Comparison of ENCODE assay signal across 26 cellular contexts in genomic region chrX:151714367-151714766, GRCh38. TPM values are rescaled to one million over a fixed set of nuclear protein-coding genes. Genes with fewer than 3 reads are reported as not detected.
"Had no signal": no experiment of that assay in that cellular context is flagged by ENCODE, and none has a peak within 500 bp of the region (broad histone marks: within the 10 kb centered on the region; RNA-seq: fewer than 3 reads in every experiment).

No MANE protein-coding gene starts in this region.

- H3K27me3 ChIP-seq: ascending aorta, cardiac muscle cell, MG63 had no signal

- H3K36me3 Mint-ChIP-seq: activated naive CD4-positive, alpha-beta T cell treated with anti-CD3 and anti-CD28 coated beads, Interleukin-2, amount 50 U/mL, for 24 hours; activated naive CD8-positive, alpha-beta T cell treated with anti-CD3 and anti-CD28 coated beads, Interleukin-2, amount 10 ng/mL, durations not matched to agents 7 days and 5 days had no signal

- ATAC-seq: activated CD4-positive, alpha-beta T cell treated with anti-CD3 and anti-CD28 coated beads for 36 hours; activated CD4-positive, CD25-positive, alpha-beta regulatory T cell treated with anti-CD3 and anti-CD28 coated beads, Interleukin-2, amount 50 U/mL, for 24 hours; activated CD8-positive, alpha-beta T cell treated with anti-CD3 and anti-CD28 coated beads, Interleukin-2, amount 10 ng/mL, durations not matched to agents 7 days and 5 days had no signal

- H3K36me3 ChIP-seq: ascending aorta, cardiac muscle cell, MG63 had no signal

- H3K27ac ChIP-seq: ascending aorta, cardiac muscle cell, SK-N-MC had no signal

- H3K9me3 ChIP-seq: ascending aorta, MG63 had no signal

- H3K4me3 ChIP-seq: ascending aorta, cardiac muscle cell, MG63, SK-N-MC had no signal

- H3K27me3 Mint-ChIP-seq: activated CD4-positive, alpha-beta T cell treated with anti-CD3 and anti-CD28 coated beads, Interleukin-2, amount 10 ng/mL, durations not matched to agents 7 days and 5 days; activated naive CD4-positive, alpha-beta T cell treated with anti-CD3 and anti-CD28 coated beads, Interleukin-2, amount 50 U/mL, for 24 hours; activated naive CD8-positive, alpha-beta T cell treated with anti-CD3 and anti-CD28 coated beads, Interleukin-2, amount 10 ng/mL, durations not matched to agents 7 days and 5 days had no signal

- DNase-seq: activated CD4-positive, alpha-beta T cell treated with anti-CD3 and anti-CD28 coated beads, Interleukin-2, amount 10 ng/mL, durations not matched to agents 7 days and 5 days; activated gamma-delta T cell; activated naive CD4-positive, alpha-beta T cell treated with Interleukin-2 at 50 U/mL for 16 hours; activated naive CD8-positive, alpha-beta T cell treated with anti-CD3 and anti-CD28 coated beads, Interleukin-2, amount 10 ng/mL, durations not matched to agents 7 days and 5 days; amygdala; NCI-H146; NCI-H187; NCI-H2029 treated with DMSO at 0.1 percent for 48 hours; NCI-H2107; NCI-H510A; NCI-H748 treated with DMSO at 0.1 percent for 48 hours; Right ventricle myocardium superior had no signal

- H3K4me1 Mint-ChIP-seq: activated CD4-positive, alpha-beta T cell treated with anti-CD3 and anti-CD28 coated beads for 36 hours; activated CD4-positive, alpha-beta T cell treated with anti-CD3 and anti-CD28 coated beads, Interleukin-2, amount 10 ng/mL, durations not matched to agents 7 days and 5 days; activated naive CD4-positive, alpha-beta T cell treated with anti-CD3 and anti-CD28 coated beads, Interleukin-2, amount 50 U/mL, for 24 hours had no signal

- H3K9me3 Mint-ChIP-seq: activated CD4-positive, alpha-beta T cell treated with anti-CD3 and anti-CD28 coated beads, Interleukin-2, amount 10 ng/mL, durations not matched to agents 7 days and 5 days; activated naive CD4-positive, alpha-beta T cell treated with anti-CD3 and anti-CD28 coated beads, Interleukin-2, amount 50 U/mL, for 24 hours; activated naive CD8-positive, alpha-beta T cell treated with anti-CD3 and anti-CD28 coated beads, Interleukin-2, amount 10 ng/mL, durations not matched to agents 7 days and 5 days; activated T-cell treated with anti-CD3 and anti-CD28 coated beads, Interleukin-2, amount 50 U/mL, for 24 hours; activated T-helper 2 cell treated with anti-CD3 and anti-CD28 coated beads, Interferon-gamma antibody, Interleukin-2, Interleukin-4, amounts not matched to agents 10 μg/mL and 5 μg/mL and 100 μg/mL, durations not matched to agents 14 hours and 24 hours and 36 hours had no signal

- H3K27ac Mint-ChIP-seq: activated CD4-positive, alpha-beta T cell treated with anti-CD3 and anti-CD28 coated beads for 36 hours; activated CD4-positive, alpha-beta T cell treated with anti-CD3 and anti-CD28 coated beads, Interleukin-2, amount 10 ng/mL, durations not matched to agents 7 days and 5 days; activated CD8-positive, alpha-beta T cell treated with anti-CD3 and anti-CD28 coated beads, Interleukin-2, amount 10 ng/mL, durations not matched to agents 7 days and 5 days; activated naive CD4-positive, alpha-beta T cell treated with anti-CD3 and anti-CD28 coated beads, Interleukin-2, amount 50 U/mL, for 24 hours; activated naive CD8-positive, alpha-beta T cell treated with anti-CD3 and anti-CD28 coated beads, Interleukin-2, amount 10 ng/mL, durations not matched to agents 7 days and 5 days; activated T-cell treated with anti-CD3 and anti-CD28 coated beads, Interleukin-2, amount 50 U/mL, for 24 hours; activated T-helper 2 cell treated with anti-CD3 and anti-CD28 coated beads, Interferon-gamma antibody, Interleukin-2, Interleukin-4, amounts not matched to agents 10 μg/mL and 5 μg/mL and 100 μg/mL, durations not matched to agents 14 hours and 24 hours and 36 hours had no signal

- H3K4me3 Mint-ChIP-seq: activated CD4-positive, alpha-beta T cell treated with anti-CD3 and anti-CD28 coated beads for 36 hours; activated CD4-positive, alpha-beta T cell treated with anti-CD3 and anti-CD28 coated beads, Interleukin-2, amount 10 ng/mL, durations not matched to agents 7 days and 5 days; activated CD8-positive, alpha-beta T cell treated with anti-CD3 and anti-CD28 coated beads, Interleukin-2, amount 10 ng/mL, durations not matched to agents 7 days and 5 days; activated naive CD4-positive, alpha-beta T cell treated with anti-CD3 and anti-CD28 coated beads, Interleukin-2, amount 50 U/mL, for 24 hours; activated naive CD8-positive, alpha-beta T cell treated with anti-CD3 and anti-CD28 coated beads, Interleukin-2, amount 10 ng/mL, durations not matched to agents 7 days and 5 days; activated T-cell treated with anti-CD3 and anti-CD28 coated beads, Interleukin-2, amount 50 U/mL, for 24 hours had no signal

- H3K4me1 ChIP-seq: ascending aorta had no signal

RNA-seq across cellular contexts. Expression of gene FATE1, which starts 1.5 kb away (rescaled TPM):
- total RNA-seq: activated CD4-positive, alpha-beta T cell treated with anti-CD3 and anti-CD28 coated beads for 36 hours; activated CD4-positive, alpha-beta T cell treated with anti-CD3 and anti-CD28 coated beads, Interleukin-2, amount 10 ng/mL, durations not matched to agents 7 days and 5 days; activated CD8-positive, alpha-beta T cell treated with anti-CD3 and anti-CD28 coated beads, Interleukin-2, amount 10 ng/mL, durations not matched to agents 7 days and 5 days; activated naive CD8-positive, alpha-beta T cell treated with anti-CD3 and anti-CD28 coated beads, Interleukin-2, amount 10 ng/mL, durations not matched to agents 7 days and 5 days; activated T-helper 2 cell treated with anti-CD3 and anti-CD28 coated beads, Interferon-gamma antibody, Interleukin-2, Interleukin-4, amounts not matched to agents 10 μg/mL and 5 μg/mL and 100 μg/mL, durations not matched to agents 14 hours and 24 hours and 36 hours; ascending aorta; OCI-LY7; T-helper 1 cell treated with Interleukin-12 subunit alpha and Interleukin-12 subunit beta and Interleukin-4 antibody, amounts not matched to agents 30 ng/mL and 1 ng/mL, for 36 hours; T-helper 2 cell treated with Interferon-gamma antibody and Interleukin-4, amounts not matched to agents 100 ng/mL and 5 ng/mL, for 36 hours had no signal
- polyA plus RNA-seq: cardiac muscle cell had no signal

RNA-seq across cellular contexts. Expression of gene PRRG3, which starts 19.1 kb away (rescaled TPM):
- total RNA-seq: activated CD4-positive, alpha-beta T cell treated with anti-CD3 and anti-CD28 coated beads for 36 hours; activated CD4-positive, alpha-beta T cell treated with anti-CD3 and anti-CD28 coated beads, Interleukin-2, amount 10 ng/mL, durations not matched to agents 7 days and 5 days; activated CD8-positive, alpha-beta T cell treated with anti-CD3 and anti-CD28 coated beads, Interleukin-2, amount 10 ng/mL, durations not matched to agents 7 days and 5 days; activated naive CD8-positive, alpha-beta T cell treated with anti-CD3 and anti-CD28 coated beads, Interleukin-2, amount 10 ng/mL, durations not matched to agents 7 days and 5 days; activated T-helper 2 cell treated with anti-CD3 and anti-CD28 coated beads, Interferon-gamma antibody, Interleukin-2, Interleukin-4, amounts not matched to agents 10 μg/mL and 5 μg/mL and 100 μg/mL, durations not matched to agents 14 hours and 24 hours and 36 hours; ascending aorta; OCI-LY7; T-helper 1 cell treated with Interleukin-12 subunit alpha and Interleukin-12 subunit beta and Interleukin-4 antibody, amounts not matched to agents 30 ng/mL and 1 ng/mL, for 36 hours; T-helper 2 cell treated with Interferon-gamma antibody and Interleukin-4, amounts not matched to agents 100 ng/mL and 5 ng/mL, for 36 hours had no signal

RNA-seq across cellular contexts. Expression of gene CNGA2, which starts 20.2 kb away (rescaled TPM):
- total RNA-seq: activated CD4-positive, alpha-beta T cell treated with anti-CD3 and anti-CD28 coated beads for 36 hours; activated CD4-positive, alpha-beta T cell treated with anti-CD3 and anti-CD28 coated beads, Interleukin-2, amount 10 ng/mL, durations not matched to agents 7 days and 5 days; activated CD8-positive, alpha-beta T cell treated with anti-CD3 and anti-CD28 coated beads, Interleukin-2, amount 10 ng/mL, durations not matched to agents 7 days and 5 days; activated naive CD8-positive, alpha-beta T cell treated with anti-CD3 and anti-CD28 coated beads, Interleukin-2, amount 10 ng/mL, durations not matched to agents 7 days and 5 days; activated T-helper 2 cell treated with anti-CD3 and anti-CD28 coated beads, Interferon-gamma antibody, Interleukin-2, Interleukin-4, amounts not matched to agents 10 μg/mL and 5 μg/mL and 100 μg/mL, durations not matched to agents 14 hours and 24 hours and 36 hours; ascending aorta; cardiac muscle cell; OCI-LY7; Right ventricle myocardium superior; T-helper 1 cell treated with Interleukin-12 subunit alpha and Interleukin-12 subunit beta and Interleukin-4 antibody, amounts not matched to agents 30 ng/mL and 1 ng/mL, for 36 hours; T-helper 2 cell treated with Interferon-gamma antibody and Interleukin-4, amounts not matched to agents 100 ng/mL and 5 ng/mL, for 36 hours had no signal
- polyA plus RNA-seq: adipose tissue, cardiac muscle cell had no signal
